In genomic region chr21:29638138-29638537, GRCh38 we compare ENCODE assay signal across 19 cellular contexts.
DNase-seq lines count a peak whose midpoint lies in the region; ATAC-seq, FAIRE-seq and TF ChIP-seq lines count a peak whose summit lies in the region.
"Had no signal": no experiment of that assay in that cellular context is flagged by ENCODE, and none has a peak within 500 bp of the region (broad histone marks: within the 10 kb centered on the region; RNA-seq: fewer than 3 reads in every experiment).

No MANE protein-coding gene starts in this region.

- H3K4me3 ChIP-seq in K562: no peak overlapping the region

- WGBS in K562 (ENCODE audit: insufficient coverage, low coverage, missing lambda C conversion rate): 56% methylated on average over 7 of the region's 7 CpGs

- TF ChIP-seq POLR2A in K562 (conservative IDR thresholded peaks at IDR 0.05): no peak

- TF ChIP-seq RAD21 in K562 (CRISPR knock-in tag; conservative IDR thresholded peaks at IDR 0.05 in 1 of 2, IDR thresholded peaks at IDR 0.05 in 1 of 2): no peak

- intact Hi-C loops in K562 (cut with micrococcal nuclease): no loop called here

- H3K9me3 ChIP-seq in K562 (replicated peaks; ENCODE audit: control insufficient read depth, insufficient read depth, low read depth, low read length): peaks cover 15% of the 10 kb centered on the region

- no peak overlapping the region for H3K9ac ChIP-seq in K562 (ENCODE audit: insufficient read depth in 1 of 2, low read depth in 2 of 2, low read length in 2 of 2)

- peak overlapping the region; percentile 10; the same call in 1 of the 2 replicates for H2AFZ ChIP-seq in K562 (ENCODE audit: low read depth, low read length)

- TF ChIP-seq EP300 in K562 (IDR thresholded peaks at IDR 0.05; ENCODE audit: low read length): no peak

- H3K36me3 ChIP-seq in K562 (ENCODE audit: control insufficient read depth, insufficient read depth, low read length): peaks cover 13% of the 10 kb centered on the region

- POLR2A ChIA-PET in K562 (lab: Yijun Ruan, JAX): no interaction called here

- no peaks in the 10 kb centered on the region for H3K27me3 ChIP-seq in K562 (ENCODE audit: control insufficient read depth in 2 of 2, insufficient read depth in 2 of 2, low read length in 2 of 2)

- CTCF ChIA-PET in K562 (lab: Yijun Ruan, JAX; ENCODE audit: low intra/inter-chr PET ratio): no interaction called here

- H3K9me1 ChIP-seq in K562 (ENCODE audit: control insufficient read depth, insufficient read depth, low read length): no peaks in the 10 kb centered on the region

- DNase-seq in SKM-1 treated with dmso at 0.1 percent for 144 hours (lab: John Stamatoyannopoulos, UW; ENCODE audit: unreplicated experiment) (peak; percentile 1), SKM-1 (lab: John Stamatoyannopoulos, UW; ENCODE audit: unreplicated experiment) (no peak), MV-4-11 (lab: John Stamatoyannopoulos, UW) (peak; percentile 74), K562 (ENCODE audit: extremely low read depth in 1 of 4, low spot score in 3 of 4) (no peak)
- DNase-seq in activated CD4-positive, alpha-beta T cell treated with anti-CD3 and anti-CD28 coated beads for 48 hours: no peak
- DNase-seq in stimulated activated CD4-positive, alpha-beta T cell treated with anti-CD3 and anti-CD28 coated beads, Interleukin-2, amount 100 ng/mL, for 48 hours: no peak
- DNase-seq: Calu3, GOT3, IMR-90, NCI-H1092 treated with DMSO at 0.1 percent for 48 hours, NCI-H1694, NCI-H2107, NCI-H345, SHP77 treated with DMSO at 0.1 percent for 48 hours, SW 1271 had no signal

- H3K79me2 ChIP-seq in K562 (ENCODE audit: control insufficient read depth, insufficient read depth, low read length): no peaks in the 10 kb centered on the region

- ATAC-seq in K562 (no peak), HG03097 (IDR thresholded peaks at IDR 0.05; ENCODE audit: low FRiP score, unreplicated experiment) (no peak), HG03196 (IDR thresholded peaks at IDR 0.05; ENCODE audit: unreplicated experiment) (no peak)

- TF ChIP-seq CTCF in K562 (IDR thresholded peaks at IDR 0.05 in 2 of 3, conservative IDR thresholded peaks at IDR 0.05 in 1 of 3; ENCODE audit: insufficient read depth in 2 of 3, low read depth in 1 of 3, low read length in 3 of 3): no peak

- no peaks in the 10 kb centered on the region for H4K20me1 ChIP-seq in K562 (replicated peaks; ENCODE audit: control insufficient read depth, insufficient read depth, low read length)

- H3K4me1 ChIP-seq in K562 (replicated peaks in 1 of 2; ENCODE audit: control insufficient read depth in 2 of 2, insufficient read depth in 2 of 2, low read length in 2 of 2): peaks cover 12 to 74% of the 10 kb centered on the region in 2 experiments

- no peak for FAIRE-seq in K562 (lab: Jason Lieb, UNC)
- FAIRE-seq: A204.1 had no signal

- no TSS peak for BruUV-seq in K562 (replicated peaks; lab: Mats Ljungman, UMichigan)

- no peak overlapping the region for H3K4me2 ChIP-seq in K562 (ENCODE audit: insufficient read depth, low read length)

- H3K27ac ChIP-seq in K562 (ENCODE audit: extremely low read depth, low read depth, low read length): peak overlapping the region; percentile 22; the same call in 1 of the 3 replicates
- H3K27ac ChIP-seq: C4-2B had no signal

- in situ Hi-C loops in K562 (cut with MboI): loop anchor here (5.0 kb wide), 1 partner anchor 331 kb away; no protein-coding TSS in a partner anchor

TF ChIP-seq in K562, 482 proteins besides CTCF, POLR2A, EP300 and RAD21:
- peak; percentile 91 for TF ChIP-seq CC2D1A (IDR thresholded peaks at IDR 0.05)
- TF ChIP-seq CBX3 (IDR thresholded peaks at IDR 0.05; ENCODE audit: borderline replicate concordance in 1 of 2, low read length in 2 of 2): 0 out of 3 replicates have a peak, but pooled peaks of 1 of the 2 experiments have one; percentile 55
- TF ChIP-seq FOXM1 (IDR thresholded peaks at IDR 0.05; ENCODE audit: low read depth): peak; percentile 48; the same call in 1 of the 2 replicates
- TF ChIP-seq FOXM1 (CRISPR knock-in tag; IDR thresholded peaks at IDR 0.05; ENCODE audit: low read depth): no peak
- TF ChIP-seq EHMT2 (IDR thresholded peaks at IDR 0.05): peak; percentile 39; the same call in 1 of the 2 replicates
- TF ChIP-seq CBX1 (IDR thresholded peaks at IDR 0.05; ENCODE audit: low read depth): 0 out of 2 replicates have a peak, but pooled peaks have one; percentile 13
- TF ChIP-seq TRIM24 (IDR thresholded peaks at IDR 0.05): peak; percentile 61 to 67; a peak in 3 of 4 replicates
- peak; percentile 9; the same call in 1 of the 2 replicates for TF ChIP-seq SMAD4 (CRISPR knock-in tag; conservative IDR thresholded peaks at IDR 0.05)
- TF ChIP-seq ZNF57 (CRISPR knock-in tag; IDR thresholded peaks at IDR 0.05): no peak
- no peak for TF ChIP-seq PHB2 (IDR thresholded peaks at IDR 0.05; ENCODE audit: low read depth)
- peak; percentile 30 for TF ChIP-seq NCOA4 (IDR thresholded peaks at IDR 0.05; ENCODE audit: partially characterized antibody)
- TF ChIP-seq MECOM (CRISPR knock-in tag; IDR thresholded peaks at IDR 0.05): peak; percentile 5; the same call in 1 of the 2 replicates
- TF ChIP-seq ZNF277 (CRISPR knock-in tag; IDR thresholded peaks at IDR 0.05; ENCODE audit: borderline replicate concordance): no peak
- TF ChIP-seq TCF7L2 (IDR thresholded peaks at IDR 0.05; ENCODE audit: low read depth, low read length): no peak
- TF ChIP-seq KDM1A (IDR thresholded peaks at IDR 0.05): no peak
- 0 out of 2 replicates have a peak, but pooled peaks have one; percentile 16 for TF ChIP-seq BHLHE40 (IDR thresholded peaks at IDR 0.05; ENCODE audit: low read length)
- TF ChIP-seq CHAMP1 (IDR thresholded peaks at IDR 0.05): peak; percentile 95
- peak in 1 of 3 experiments; percentile 11 for TF ChIP-seq YY1 (IDR thresholded peaks at IDR 0.05; ENCODE audit: borderline replicate concordance in 1 of 3, control insufficient read depth in 1 of 3, extremely low read depth in 1 of 3, insufficient read depth in 3 of 3, insufficient read length in 1 of 3, insufficient replicate concordance in 2 of 3, low read depth in 1 of 3, low read length in 2 of 3)

Comparison
In these comparisons a context has a peak if more than half of its experiments do, and no peak if none do; other contexts are left out.
1. DNase-seq: peak in SKM-1 treated with dmso at 0.1 percent for 144 hours (single experiment) and MV-4-11 (single experiment); none in SKM-1 (single experiment), K562 (0 of 4), activated CD4-positive, alpha-beta T cell treated with anti-CD3 and anti-CD28 coated beads for 48 hours (single experiment) and stimulated activated CD4-positive, alpha-beta T cell treated with anti-CD3 and anti-CD28 coated beads, Interleukin-2, amount 100 ng/mL, for 48 hours (0 of 2).